20 cellular contexts compared by ENCODE assay signal in the genomic region with DNA sequence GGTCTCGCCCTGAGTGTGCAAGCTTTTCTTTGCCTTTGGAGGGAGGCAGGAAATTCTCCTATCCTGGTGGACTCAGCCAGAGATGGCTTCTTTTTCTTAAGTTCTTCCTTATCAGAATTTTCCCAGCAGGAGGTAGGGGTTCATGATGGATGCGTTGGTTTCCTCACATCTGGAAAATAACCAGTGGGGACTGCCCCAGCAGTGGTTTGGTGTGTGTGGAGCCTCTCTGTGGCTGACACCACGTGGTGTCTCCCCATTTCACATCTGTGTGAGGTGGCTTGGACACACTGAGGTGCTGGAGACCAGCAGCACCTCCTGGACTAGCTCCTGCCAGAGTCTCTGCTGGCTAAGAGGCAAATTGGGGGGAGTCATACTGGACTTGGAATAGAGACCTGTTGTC. TPM values are rescaled to one million over a fixed set of nuclear protein-coding genes. Genes with fewer than 3 reads are reported as not detected.
"Had no signal": no experiment of that assay in that cellular context is flagged by ENCODE, and none has a peak within 500 bp of the region (broad histone marks: within the 10 kb centered on the region; RNA-seq: fewer than 3 reads in every experiment).

No MANE protein-coding gene starts in this region.

- H3K4me1 Mint-ChIP-seq: activated CD4-positive, alpha-beta T cell treated with anti-CD3 and anti-CD28 coated beads, Interleukin-2, amount 10 ng/mL, durations not matched to agents 24 days and 14 days; activated naive CD8-positive, alpha-beta T cell treated with anti-CD3 and anti-CD28 coated beads for 36 hours; activated T-helper 17 cell treated with anti-CD3 and anti-CD28 coated beads, Interleukin-2, amount 50 U/mL, for 72 hours; naive B cell; stimulated activated naive B cell treated with anti-CD40 and anti-IgM and Interleukin-4, amounts not matched to agents 10 μg/mL and 1 μg/mL and 100 μg/mL, for 72 hours had no signal

- H3K9me3 Mint-ChIP-seq: activated CD8-positive, alpha-beta T cell treated with anti-CD3 and anti-CD28 coated beads for 36 hours; activated naive CD8-positive, alpha-beta T cell treated with anti-CD3 and anti-CD28 coated beads for 36 hours had no signal

- H3K9me3 ChIP-seq: gastroesophageal sphincter, heart left ventricle, left lung, spleen, thyroid gland, uterus had no signal

- H3K36me3 Mint-ChIP-seq: activated naive CD8-positive, alpha-beta T cell treated with anti-CD3 and anti-CD28 coated beads for 36 hours; naive B cell; stimulated activated naive B cell treated with anti-CD40 and anti-IgM and Interleukin-4, amounts not matched to agents 10 μg/mL and 1 μg/mL and 100 μg/mL, for 72 hours had no signal

- DNase-seq: activated CD4-positive, alpha-beta T cell treated with anti-CD3 and anti-CD28 coated beads, Interleukin-2, amount 10 ng/mL, durations not matched to agents 24 days and 14 days; activated CD8-positive, alpha-beta T cell treated with anti-CD3 and anti-CD28 coated beads for 36 hours; activated naive CD4-positive, alpha-beta T cell; activated naive CD8-positive, alpha-beta T cell treated with anti-CD3 and anti-CD28 coated beads for 36 hours; activated T-cell treated with anti-CD3 and anti-CD28 coated beads, Interleukin-2, amount 50 U/mL, for 1 hour; amygdala; heart left ventricle; left lung; mammary epithelial cell; naive B cell; spleen; stimulated activated naive B cell treated with anti-CD40 and anti-IgM and Interleukin-4, amounts not matched to agents 10 μg/mL and 1 μg/mL and 100 μg/mL, for 72 hours; thyroid gland; uterus had no signal

- H3K27ac ChIP-seq: gastroesophageal sphincter, heart left ventricle, left lung, parathyroid adenoma, spleen, thyroid gland, uterus had no signal

- H3K36me3 ChIP-seq: gastroesophageal sphincter, heart left ventricle, left lung, spleen, thyroid gland, uterus had no signal

- H3K27me3 Mint-ChIP-seq: activated CD4-positive, alpha-beta T cell treated with anti-CD3 and anti-CD28 coated beads, Interleukin-2, amount 10 ng/mL, durations not matched to agents 24 days and 14 days; activated CD8-positive, alpha-beta T cell treated with anti-CD3 and anti-CD28 coated beads for 36 hours had no signal

- H3K79me2 ChIP-seq: parathyroid adenoma had no signal

- H3K4me3 ChIP-seq: gastroesophageal sphincter, heart left ventricle, left lung, spleen, thyroid gland, uterus had no signal

- H3K9ac ChIP-seq: parathyroid adenoma had no signal

- H3K4me3 Mint-ChIP-seq: activated CD4-positive, alpha-beta T cell treated with anti-CD3 and anti-CD28 coated beads, Interleukin-2, amount 10 ng/mL, durations not matched to agents 24 days and 14 days; activated CD8-positive, alpha-beta T cell treated with anti-CD3 and anti-CD28 coated beads for 36 hours; activated naive CD8-positive, alpha-beta T cell treated with anti-CD3 and anti-CD28 coated beads for 36 hours; activated T-helper 17 cell treated with anti-CD3 and anti-CD28 coated beads, Interleukin-2, amount 50 U/mL, for 72 hours; stimulated activated naive B cell treated with anti-CD40 and anti-IgM and Interleukin-4, amounts not matched to agents 10 μg/mL and 1 μg/mL and 100 μg/mL, for 72 hours had no signal

- H3K27me3 ChIP-seq: thyroid gland, uterus had no signal

- ATAC-seq: activated CD8-positive, alpha-beta T cell treated with anti-CD3 and anti-CD28 coated beads for 36 hours; activated T-helper 17 cell treated with anti-CD3 and anti-CD28 coated beads, Interleukin-2, amount 50 U/mL, for 72 hours; esophagus mucosa; gastroesophageal sphincter; heart left ventricle; left lung; stimulated activated naive B cell treated with anti-CD40 and anti-IgM and Interleukin-4, amounts not matched to agents 10 μg/mL and 1 μg/mL and 100 μg/mL, for 72 hours had no signal

- H3K27ac Mint-ChIP-seq: activated CD4-positive, alpha-beta T cell treated with anti-CD3 and anti-CD28 coated beads, Interleukin-2, amount 10 ng/mL, durations not matched to agents 24 days and 14 days; activated CD8-positive, alpha-beta T cell treated with anti-CD3 and anti-CD28 coated beads for 36 hours; activated naive CD8-positive, alpha-beta T cell treated with anti-CD3 and anti-CD28 coated beads for 36 hours; activated T-helper 17 cell treated with anti-CD3 and anti-CD28 coated beads, Interleukin-2, amount 50 U/mL, for 72 hours; naive B cell; stimulated activated naive B cell treated with anti-CD40 and anti-IgM and Interleukin-4, amounts not matched to agents 10 μg/mL and 1 μg/mL and 100 μg/mL, for 72 hours had no signal

- H2AFZ ChIP-seq: parathyroid adenoma had no signal

- H3K4me1 ChIP-seq: gastroesophageal sphincter, heart left ventricle, left lung, parathyroid adenoma, spleen, uterus had no signal

RNA-seq across cellular contexts. Expression of a gene that starts 32.6 kb away (rescaled TPM):
- total RNA-seq: activated CD4-positive, alpha-beta T cell treated with anti-CD3 and anti-CD28 coated beads, Interleukin-2, amount 10 ng/mL, durations not matched to agents 24 days and 14 days; activated CD8-positive, alpha-beta T cell treated with anti-CD3 and anti-CD28 coated beads for 36 hours; activated naive CD8-positive, alpha-beta T cell treated with anti-CD3 and anti-CD28 coated beads for 36 hours; mammary epithelial cell; mononuclear cell; T-helper 2 cell treated with Interferon-gamma antibody and Interleukin-4, amounts not matched to agents 100 ng/mL and 5 ng/mL, for 36 hours had no signal
- polyA plus RNA-seq: mammary epithelial cell had no signal
